18 cellular contexts compared by ENCODE assay signal in genomic region chr12:92032965-92033364, GRCh38.
DNase-seq lines count a peak whose midpoint lies in the region; ATAC-seq and TF ChIP-seq lines count a peak whose summit lies in the region.
"Had no signal": no experiment of that assay in that cellular context is flagged by ENCODE, and none has a peak within 500 bp of the region (broad histone marks: within the 10 kb centered on the region; RNA-seq: fewer than 3 reads in every experiment).

No MANE protein-coding gene starts in this region.

- WGBS in thymus, result 93% methylated on average over 3 of the region's 3 CpGs

- no peaks in the 10 kb centered on the region for H3K27me3 Mint-ChIP-seq in activated CD4-positive, alpha-beta memory T cell treated with anti-CD3 and anti-CD28 coated beads for 36 hours
- H3K27me3 Mint-ChIP-seq in activated CD4-positive, alpha-beta memory T cell treated with anti-CD3 and anti-CD28 coated beads, Interleukin-2, amount 10 ng/mL, durations not matched to agents 7 days and 5 days, result no peaks in the 10 kb centered on the region
- no peaks in the 10 kb centered on the region for H3K27me3 Mint-ChIP-seq in T-helper 17 cell
- H3K27me3 Mint-ChIP-seq: activated B cell treated with CpG ODN at 0.5 μM for 24 hours had no signal

- DNase-seq in activated CD4-positive, alpha-beta memory T cell treated with anti-CD3 and anti-CD28 coated beads for 36 hours, result no peak
- no peak for DNase-seq in activated CD4-positive, alpha-beta memory T cell treated with anti-CD3 and anti-CD28 coated beads, Interleukin-2, amount 10 ng/mL, durations not matched to agents 7 days and 5 days
- DNase-seq in T-helper 17 cell, result no peak
- peak; percentile 42 for DNase-seq in fibroblast of the aortic adventitia (ENCODE audit: low read depth)
- DNase-seq in occipital lobe (lab: John Stamatoyannopoulos, UW), result no peak
- no peak for DNase-seq in NCI-H446 (lab: John Stamatoyannopoulos, UW)
- DNase-seq: activated B cell treated with CpG ODN at 0.5 μM for 24 hours; aorta; islet precursor cell; NCI-H774; stimulated activated CD4-positive, alpha-beta T cell treated with anti-CD3 and anti-CD28 coated beads, Interleukin-2, amount 100 ng/mL, for 48 hours; stimulated activated CD8-positive, alpha-beta memory T cell treated with anti-CD3 and anti-CD28 coated beads, Interleukin-4, amount 100 ng/mL, for 48 hours had no signal

- H3K4me3 Mint-ChIP-seq in activated CD4-positive, alpha-beta memory T cell treated with anti-CD3 and anti-CD28 coated beads for 36 hours, result no peak overlapping the region
- H3K4me3 Mint-ChIP-seq in activated CD4-positive, alpha-beta memory T cell treated with anti-CD3 and anti-CD28 coated beads, Interleukin-2, amount 10 ng/mL, durations not matched to agents 7 days and 5 days, result no peak overlapping the region
- peak overlapping the region; percentile 13 for H3K4me3 Mint-ChIP-seq in T-helper 17 cell
- H3K4me3 Mint-ChIP-seq: activated B cell treated with CpG ODN at 0.5 μM for 24 hours, mesothelial cell of epicardium had no signal

- peaks cover 41% of the 10 kb centered on the region for H3K4me1 ChIP-seq in thymus (ENCODE audit: control insufficient read depth, insufficient read depth, low read length)

- CTCF ChIA-PET in activated CD4-positive, alpha-beta memory T cell treated with anti-CD3 and anti-CD28 coated beads for 36 hours (lab: Charles Lee), result interaction anchor here (0.9 kb wide), 1 partner anchor 24 kb away, joined by 3 read pairs; no protein-coding TSS in a partner anchor
- CTCF ChIA-PET in activated CD4-positive, alpha-beta memory T cell treated with anti-CD3 and anti-CD28 coated beads, Interleukin-2, amount 10 ng/mL, durations not matched to agents 7 days and 5 days (lab: Charles Lee), result no interaction called here

- peaks cover 89% of the 10 kb centered on the region for H3K4me1 Mint-ChIP-seq in activated CD4-positive, alpha-beta memory T cell treated with anti-CD3 and anti-CD28 coated beads for 36 hours (ENCODE audit: low read depth)
- H3K4me1 Mint-ChIP-seq in activated CD4-positive, alpha-beta memory T cell treated with anti-CD3 and anti-CD28 coated beads, Interleukin-2, amount 10 ng/mL, durations not matched to agents 7 days and 5 days, result peaks cover 71% of the 10 kb centered on the region
- peaks cover 63% of the 10 kb centered on the region for H3K4me1 Mint-ChIP-seq in T-helper 17 cell

- peak overlapping the region; percentile 80 for H3K27ac ChIP-seq in thymus (ENCODE audit: low read depth)

- intact Hi-C loops in activated CD4-positive, alpha-beta memory T cell treated with anti-CD3 and anti-CD28 coated beads for 36 hours (cut with micrococcal nuclease), result loop anchor here (5.0 kb wide), 1 partner anchor 369 kb away; no protein-coding TSS in a partner anchor

- H3K36me3 ChIP-seq in thymus (ENCODE audit: control insufficient read depth, insufficient read depth), result no peaks in the 10 kb centered on the region
- H3K36me3 ChIP-seq: HAP-1, tibial nerve had no signal

- no peak overlapping the region for H3K4me3 ChIP-seq in fibroblast of the aortic adventitia (ENCODE audit: low read depth, low read length)
- no peak overlapping the region for H3K4me3 ChIP-seq in thymus (ENCODE audit: low read length)
- H3K4me3 ChIP-seq: HAP-1, tibial nerve had no signal

- TF ChIP-seq CTCF in fibroblast of the aortic adventitia (IDR thresholded peaks at IDR 0.05; ENCODE audit: insufficient read depth, low read length), result no peak

- H3K36me3 Mint-ChIP-seq in activated CD4-positive, alpha-beta memory T cell treated with anti-CD3 and anti-CD28 coated beads for 36 hours, result peaks cover 5% of the 10 kb centered on the region
- peaks cover 25% of the 10 kb centered on the region for H3K36me3 Mint-ChIP-seq in activated CD4-positive, alpha-beta memory T cell treated with anti-CD3 and anti-CD28 coated beads, Interleukin-2, amount 10 ng/mL, durations not matched to agents 7 days and 5 days (ENCODE audit: low read depth)
- H3K36me3 Mint-ChIP-seq in T-helper 17 cell (ENCODE audit: low read depth), result peaks cover 6% of the 10 kb centered on the region
- H3K36me3 Mint-ChIP-seq: mesothelial cell of epicardium had no signal

- H3K9me3 ChIP-seq in T-helper 17 cell (ENCODE audit: control insufficient read depth, low read length, poor library complexity, severe bottlenecking) (peaks cover 5% of the 10 kb centered on the region), thymus (ENCODE audit: control insufficient read depth) (no peaks in the 10 kb centered on the region)
- H3K9me3 ChIP-seq: HAP-1, tibial nerve had no signal

- no peaks in the 10 kb centered on the region for H3K27me3 ChIP-seq in thymus (ENCODE audit: control insufficient read depth, insufficient read depth)
- H3K27me3 ChIP-seq: tibial nerve had no signal

- ATAC-seq in T-helper 17 cell (no peak), HG03439 (IDR thresholded peaks at IDR 0.05; ENCODE audit: unreplicated experiment) (no peak)
- ATAC-seq: sciatic nerve had no signal

- POLR2A ChIA-PET in activated CD4-positive, alpha-beta memory T cell treated with anti-CD3 and anti-CD28 coated beads for 36 hours (lab: Charles Lee), result interaction anchor here (3.8 kb wide), 1 partner anchor 112 kb away, joined by 35 read pairs; the partner anchor contains the start of gene BTG1
- POLR2A ChIA-PET in activated CD4-positive, alpha-beta memory T cell treated with anti-CD3 and anti-CD28 coated beads, Interleukin-2, amount 10 ng/mL, durations not matched to agents 7 days and 5 days (lab: Charles Lee), result interaction anchor here (0.7 to 5.7 kb wide), 5 partner anchors 9 to 111 kb away, joined by 3 to 153 read pairs (median 13); partner anchors contain the start of gene BTG1

- H3K27ac Mint-ChIP-seq in activated CD4-positive, alpha-beta memory T cell treated with anti-CD3 and anti-CD28 coated beads for 36 hours, result peak overlapping the region; percentile 77
- no peak overlapping the region for H3K27ac Mint-ChIP-seq in activated CD4-positive, alpha-beta memory T cell treated with anti-CD3 and anti-CD28 coated beads, Interleukin-2, amount 10 ng/mL, durations not matched to agents 7 days and 5 days
- peak overlapping the region; percentile 90 for H3K27ac Mint-ChIP-seq in T-helper 17 cell
- H3K27ac Mint-ChIP-seq: mesothelial cell of epicardium had no signal

- H3K9me3 Mint-ChIP-seq in activated CD4-positive, alpha-beta memory T cell treated with anti-CD3 and anti-CD28 coated beads for 36 hours, result peaks cover 5% of the 10 kb centered on the region
- peaks cover 8% of the 10 kb centered on the region for H3K9me3 Mint-ChIP-seq in activated CD4-positive, alpha-beta memory T cell treated with anti-CD3 and anti-CD28 coated beads, Interleukin-2, amount 10 ng/mL, durations not matched to agents 7 days and 5 days
- H3K9me3 Mint-ChIP-seq: mesothelial cell of epicardium had no signal
